Comparison of ENCODE assay signal across 11 cellular contexts in the genomic region with DNA sequence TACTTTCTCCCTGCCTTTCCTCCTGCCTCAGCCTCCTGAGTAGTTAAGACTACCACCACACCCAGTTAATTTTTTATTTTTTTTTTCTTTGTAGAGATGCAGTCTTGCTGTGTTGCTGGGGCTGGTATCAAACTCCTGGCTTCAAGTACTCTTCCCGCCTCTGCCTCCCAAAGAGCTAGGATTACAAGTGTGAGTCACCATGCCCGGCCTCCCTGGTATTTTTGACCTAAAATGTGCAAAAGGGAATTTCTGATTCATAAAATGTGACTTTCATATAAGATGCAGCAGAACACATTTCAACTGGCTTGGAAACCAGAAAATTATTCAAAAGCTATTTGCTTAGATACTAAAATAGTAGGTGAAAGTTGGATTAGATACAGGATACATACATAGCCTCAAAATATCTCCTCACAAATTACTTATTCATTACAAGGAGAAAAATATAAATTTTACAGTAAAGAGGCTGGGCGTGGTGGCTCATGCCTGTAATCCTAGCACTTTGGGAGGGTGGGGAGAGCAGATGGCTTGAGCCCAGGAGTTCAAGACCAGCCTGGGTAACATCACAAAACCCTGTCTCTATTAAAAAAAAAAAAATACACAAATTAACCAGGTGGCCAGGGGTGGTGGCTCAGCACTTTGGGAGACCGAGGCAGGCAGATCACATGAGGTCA. TPM values are rescaled to one million over a fixed set of nuclear protein-coding genes. Genes with fewer than 3 reads are reported as not detected.
DNase-seq lines count a peak whose midpoint lies in the region; ATAC-seq and TF ChIP-seq lines count a peak whose summit lies in the region.
"Had no signal": no experiment of that assay in that cellular context is flagged by ENCODE, and none has a peak within 500 bp of the region (broad histone marks: within the 10 kb centered on the region; RNA-seq: fewer than 3 reads in every experiment).

No MANE protein-coding gene starts in this region.

- H3K27ac ChIP-seq in HEK293 (ENCODE audit: extremely low read depth, low read depth, low read length), result no peak overlapping the region
- peak overlapping the region; percentile 83 for H3K27ac ChIP-seq in VCaP
- H3K27ac ChIP-seq in subcutaneous abdominal adipose tissue (ENCODE audit: low read depth, low read length), result peak overlapping the region; percentile 44
- H3K27ac ChIP-seq: HL-60 had no signal

- no peaks in the 10 kb centered on the region for H3K27me3 ChIP-seq in subcutaneous abdominal adipose tissue (ENCODE audit: control insufficient read depth in 5 of 5, insufficient read depth in 4 of 5, low read length in 5 of 5)

- DNase-seq in fibroblast of villous mesenchyme (ENCODE audit: low read depth) (peak; percentile 66), globus pallidus (ENCODE audit: low spot score) (no peak), AML-193 (lab: John Stamatoyannopoulos, UW) (no peak)
- DNase-seq: activated CD4-positive, alpha-beta T cell treated with anti-CD3 and anti-CD28 coated beads, Interleukin-2, amount 50 U/mL, for 1 hour; NCI-H2029 had no signal

- TF ChIP-seq CTCF in HEK293 (tag by site-specific recombination; IDR thresholded peaks at IDR 0.05), result no peak
- no peak for TF ChIP-seq CTCF in VCaP (conservative IDR thresholded peaks at IDR 0.05)
- no peak for TF ChIP-seq CTCF in fibroblast of villous mesenchyme (IDR thresholded peaks at IDR 0.05; ENCODE audit: insufficient read depth, low read depth, low read length)

- peaks cover 4% of the 10 kb centered on the region for H3K4me1 ChIP-seq in HEK293 (ENCODE audit: control insufficient read depth, insufficient read depth, low read length)
- peaks cover 0 to 6% (median 5%) of the 10 kb centered on the region in 5 donors for H3K4me1 ChIP-seq in subcutaneous abdominal adipose tissue (ENCODE audit: control insufficient read depth in 5 of 5, insufficient read depth in 5 of 5, low read length in 5 of 5)
- H3K4me1 ChIP-seq: HAP-1 had no signal

- CTCF ChIA-PET in HEK293 (lab: Yijun Ruan, JAX), result interaction anchor here (0.5 to 1.4 kb wide), 4 partner anchors 65 to 166 kb away, joined by 3 to 4 read pairs (median 3); no protein-coding TSS in a partner anchor

- no peak for ATAC-seq in HG02678 (IDR thresholded peaks at IDR 0.05; ENCODE audit: unreplicated experiment)

- POLR2A ChIA-PET in HEK293 (lab: Yijun Ruan, JAX), result no interaction called here

- no peak overlapping the region for H3K9ac ChIP-seq in subcutaneous abdominal adipose tissue (ENCODE audit: low read length in 5 of 5)

- no peaks in the 10 kb centered on the region for H3K9me3 ChIP-seq in HEK293 (ENCODE audit: control insufficient read depth, insufficient read depth, low read depth, low read length)
- H3K9me3 ChIP-seq in subcutaneous abdominal adipose tissue (ENCODE audit: control insufficient read depth in 5 of 5, low read length in 5 of 5), result no peaks in the 10 kb centered on the region
- H3K9me3 ChIP-seq: HAP-1 had no signal

- H3K4me3 ChIP-seq in HEK293 (ENCODE audit: low read depth, low read length) (no peak overlapping the region), fibroblast of villous mesenchyme (ENCODE audit: low read depth, low read length) (no peak overlapping the region), subcutaneous abdominal adipose tissue (ENCODE audit: low read depth in 1 of 5, low read length in 5 of 5) (no peak overlapping the region)
- H3K4me3 ChIP-seq: HAP-1 had no signal

- peaks cover 0 to 5% of the 10 kb centered on the region in 2 experiments; a peak in 2 of 3 replicates for H3K36me3 ChIP-seq in HEK293 (ENCODE audit: control insufficient read depth in 2 of 2, insufficient read depth in 1 of 2, low read length in 2 of 2)
- peaks cover 0 to 2% (median 0%) of the 10 kb centered on the region in 5 donors for H3K36me3 ChIP-seq in subcutaneous abdominal adipose tissue (ENCODE audit: control insufficient read depth in 5 of 5, insufficient read depth in 5 of 5, low read length in 5 of 5)
- H3K36me3 ChIP-seq: HAP-1 had no signal

TF ChIP-seq in HEK293, 187 proteins besides CTCF, POLR2A, EP300 and RAD21 (continues in another document):
- TF ChIP-seq, protein P1, sequence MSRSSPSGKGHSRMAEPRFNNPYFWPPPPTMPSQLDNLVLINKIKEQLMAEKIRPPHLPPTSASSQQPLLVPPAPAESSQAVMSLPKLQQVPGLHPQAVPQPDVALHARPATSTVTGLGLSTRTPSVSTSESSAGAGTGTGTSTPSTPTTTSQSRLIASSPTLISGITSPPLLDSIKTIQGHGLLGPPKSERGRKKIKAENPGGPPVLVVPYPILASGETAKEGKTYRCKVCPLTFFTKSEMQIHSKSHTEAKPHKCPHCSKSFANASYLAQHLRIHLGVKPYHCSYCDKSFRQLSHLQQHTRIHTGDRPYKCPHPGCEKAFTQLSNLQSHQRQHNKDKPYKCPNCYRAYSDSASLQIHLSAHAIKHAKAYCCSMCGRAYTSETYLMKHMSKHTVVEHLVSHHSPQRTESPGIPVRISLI (tag by site-specific recombination; IDR thresholded peaks at IDR 0.05), result peak; percentile 48; the same call in 1 of the 2 replicates
- TF ChIP-seq WT1 (tag by site-specific recombination; IDR thresholded peaks at IDR 0.05) (peak; percentile 85), GLIS1 (tag by site-specific recombination; IDR thresholded peaks at IDR 0.05) (peak; percentile 54), PRDM6 (tag by site-specific recombination; IDR thresholded peaks at IDR 0.05) (peak; percentile 92), ZNF777 (tag by site-specific recombination; IDR thresholded peaks at IDR 0.05; ENCODE audit: borderline replicate concordance) (no peak), ZFHX2 (tag by site-specific recombination; conservative IDR thresholded peaks at IDR 0.05) (0 out of 2 replicates have a peak, but pooled peaks have one; percentile 17), ZNF645 (tag by site-specific recombination; IDR thresholded peaks at IDR 0.05) (no peak), ZEB2 (tag by site-specific recombination; IDR thresholded peaks at IDR 0.05) (no peak; the same call in 1 of the 2 replicates), ZBTB20 (tag by site-specific recombination; IDR thresholded peaks at IDR 0.05) (no peak), PRDM1 (tag by site-specific recombination; IDR thresholded peaks at IDR 0.05) (peak; percentile 44; the same call in 1 of the 2 replicates), SCRT2 (tag by site-specific recombination; IDR thresholded peaks at IDR 0.05) (no peak), SETDB1 (IDR thresholded peaks at IDR 0.05; ENCODE audit: insufficient read length, low read length) (no peak), ZNF394 (tag by site-specific recombination; IDR thresholded peaks at IDR 0.05; ENCODE audit: borderline replicate concordance) (no peak), KLF10 (tag by site-specific recombination; IDR thresholded peaks at IDR 0.05) (peak; percentile 65; the same call in 1 of the 2 replicates), ZNF473 (tag by site-specific recombination; IDR thresholded peaks at IDR 0.05) (no peak), ZNF2 (tag by site-specific recombination; IDR thresholded peaks at IDR 0.05) (peak; percentile 86), ZFP69B (tag by site-specific recombination; IDR thresholded peaks at IDR 0.05) (no peak), GLI4 (tag by site-specific recombination; IDR thresholded peaks at IDR 0.05) (no peak), SP7 (tag by site-specific recombination; IDR thresholded peaks at IDR 0.05) (peak; percentile 50), ZNF629 (tag by site-specific recombination; IDR thresholded peaks at IDR 0.05) (peak; percentile 47; the same call in 1 of the 2 replicates), KLF8 (tag by site-specific recombination; IDR thresholded peaks at IDR 0.05) (peak; percentile 54; the same call in 1 of the 2 replicates), EGR2 (tag by site-specific recombination; IDR thresholded peaks at IDR 0.05; ENCODE audit: low read depth) (no peak), ZNF366 (tag by site-specific recombination; conservative IDR thresholded peaks at IDR 0.05) (0 out of 2 replicates have a peak, but pooled peaks have one; percentile 18), ZNF501 (tag by site-specific recombination; IDR thresholded peaks at IDR 0.05) (no peak), ZXDB (tag by site-specific recombination; IDR thresholded peaks at IDR 0.05) (0 out of 2 replicates have a peak, but pooled peaks have one; percentile 40), ZNF600 (tag by site-specific recombination; IDR thresholded peaks at IDR 0.05) (peak; percentile 47; the same call in 1 of the 2 replicates), SP3 (tag by site-specific recombination; IDR thresholded peaks at IDR 0.05) (no peak)
- TF ChIP-seq, protein P2, sequence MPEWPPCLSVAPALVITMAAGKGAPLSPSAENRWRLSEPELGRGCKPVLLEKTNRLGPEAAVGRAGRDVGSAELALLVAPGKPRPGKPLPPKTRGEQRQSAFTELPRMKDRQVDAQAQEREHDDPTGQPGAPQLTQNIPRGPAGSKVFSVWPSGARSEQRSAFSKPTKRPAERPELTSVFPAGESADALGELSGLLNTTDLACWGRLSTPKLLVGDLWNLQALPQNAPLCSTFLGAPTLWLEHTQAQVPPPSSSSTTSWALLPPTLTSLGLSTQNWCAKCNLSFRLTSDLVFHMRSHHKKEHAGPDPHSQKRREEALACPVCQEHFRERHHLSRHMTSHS (tag by site-specific recombination; IDR thresholded peaks at IDR 0.05), result no peak

RNA-seq across cellular contexts. Expression of gene MAP4, which starts 32.0 kb away (rescaled TPM):
- total RNA-seq in fibroblast of villous mesenchyme, result 111 and 127 TPM in 2 replicates
